Comparison of ENCODE assay signal across 8 cellular contexts in genomic region chrX:45771114-45771513, GRCh38.
DNase-seq lines count a peak whose midpoint lies in the region; ATAC-seq and TF ChIP-seq lines count a peak whose summit lies in the region.

No MANE protein-coding gene starts in this region.

- peaks cover 40% of the 10 kb centered on the region for H3K36me3 Mint-ChIP-seq in stimulated activated naive CD8-positive, alpha-beta T cell treated with anti-CD3 and anti-CD28 coated beads, Interleukin-15, Interleukin-2, amounts not matched to agents 100 ng/mL and 50 ng/mL, for 24 hours (ENCODE audit: low read depth)
- H3K36me3 Mint-ChIP-seq in activated naive CD8-positive, alpha-beta T cell treated with anti-CD3 and anti-CD28 coated beads, Interleukin-2, amount 50 U/mL, for 24 hours (ENCODE audit: low read depth): peaks cover 40% of the 10 kb centered on the region

- H3K4me1 Mint-ChIP-seq in stimulated activated naive CD8-positive, alpha-beta T cell treated with anti-CD3 and anti-CD28 coated beads, Interleukin-15, Interleukin-2, amounts not matched to agents 100 ng/mL and 50 ng/mL, for 24 hours (ENCODE audit: low read depth): peaks cover 64% of the 10 kb centered on the region
- peaks cover 57% of the 10 kb centered on the region for H3K4me1 Mint-ChIP-seq in activated naive CD8-positive, alpha-beta T cell treated with anti-CD3 and anti-CD28 coated beads, Interleukin-2, amount 50 U/mL, for 24 hours

- H3K36me3 ChIP-seq in kidney epithelial cell (ENCODE audit: control insufficient read depth, insufficient read depth, low read length): no peaks in the 10 kb centered on the region
- no peaks in the 10 kb centered on the region for H3K36me3 ChIP-seq in upper lobe of left lung

- H3K4me3 Mint-ChIP-seq in stimulated activated naive CD8-positive, alpha-beta T cell treated with anti-CD3 and anti-CD28 coated beads, Interleukin-15, Interleukin-2, amounts not matched to agents 100 ng/mL and 50 ng/mL, for 24 hours: peak overlapping the region; percentile 94
- peak overlapping the region; percentile 83 for H3K4me3 Mint-ChIP-seq in activated naive CD8-positive, alpha-beta T cell treated with anti-CD3 and anti-CD28 coated beads, Interleukin-2, amount 50 U/mL, for 24 hours

- peaks cover 7 to 10% (median 9%) of the 10 kb centered on the region in 4 donors for H3K4me1 ChIP-seq in upper lobe of left lung

- TF ChIP-seq POLR2A in upper lobe of left lung (IDR thresholded peaks at IDR 0.05): peak in 1 of 4 donors; percentile 38

- no peak for DNase-seq in stimulated activated naive CD8-positive, alpha-beta T cell treated with anti-CD3 and anti-CD28 coated beads, Interleukin-15, Interleukin-2, amounts not matched to agents 100 U/mL and 50 U/mL, for 24 hours
- DNase-seq in activated naive CD8-positive, alpha-beta T cell treated with anti-CD3 and anti-CD28 coated beads, Interleukin-2, amount 50 U/mL, for 24 hours: no peak
- peak; percentile 72 for DNase-seq in kidney epithelial cell (ENCODE audit: low read depth)
- peak in 1 of 2 donors; percentile 50 for DNase-seq in upper lobe of left lung
- no peak for DNase-seq in GM19238 (ENCODE audit: insufficient read length, low spot score)
- DNase-seq in GM10266 (ENCODE audit: extremely low spot score): no peak
- DNase-seq in mucosa of gallbladder (ENCODE audit: low spot score): no peak

- no peaks in the 10 kb centered on the region for H3K9me3 Mint-ChIP-seq in stimulated activated naive CD8-positive, alpha-beta T cell treated with anti-CD3 and anti-CD28 coated beads, Interleukin-15, Interleukin-2, amounts not matched to agents 100 ng/mL and 50 ng/mL, for 24 hours
- H3K9me3 Mint-ChIP-seq in activated naive CD8-positive, alpha-beta T cell treated with anti-CD3 and anti-CD28 coated beads, Interleukin-2, amount 50 U/mL, for 24 hours: no peaks in the 10 kb centered on the region

- no peaks in the 10 kb centered on the region for H3K27me3 Mint-ChIP-seq in stimulated activated naive CD8-positive, alpha-beta T cell treated with anti-CD3 and anti-CD28 coated beads, Interleukin-15, Interleukin-2, amounts not matched to agents 100 ng/mL and 50 ng/mL, for 24 hours
- no peaks in the 10 kb centered on the region for H3K27me3 Mint-ChIP-seq in activated naive CD8-positive, alpha-beta T cell treated with anti-CD3 and anti-CD28 coated beads, Interleukin-2, amount 50 U/mL, for 24 hours

- peak overlapping the region; percentile 84 to 85 (median 85) for H3K27ac ChIP-seq in upper lobe of left lung

- H3K27me3 ChIP-seq in kidney epithelial cell (ENCODE audit: control insufficient read depth, insufficient read depth, low read length): no peaks in the 10 kb centered on the region
- no peaks in the 10 kb centered on the region for H3K27me3 ChIP-seq in upper lobe of left lung

- WGBS in upper lobe of left lung, 2 donors: 11 to 19% methylated on average over 6 of the region's 6 CpGs

- peak overlapping the region; percentile 52 for H3K4me3 ChIP-seq in kidney epithelial cell (ENCODE audit: low read depth, low read length)
- H3K4me3 ChIP-seq in upper lobe of left lung: peak overlapping the region in 3 of 4 donors; percentile 31 to 54 (median 49)

- ATAC-seq in stimulated activated naive CD8-positive, alpha-beta T cell treated with anti-CD3 and anti-CD28 coated beads, Interleukin-15, Interleukin-2, amounts not matched to agents 100 U/mL and 50 U/mL, for 24 hours: no peak
- ATAC-seq in activated naive CD8-positive, alpha-beta T cell treated with anti-CD3 and anti-CD28 coated beads, Interleukin-2, amount 50 U/mL, for 24 hours: no peak
- ATAC-seq in upper lobe of left lung (ENCODE audit: low FRiP score in 2 of 2): peak; percentile 29 to 70

- TF ChIP-seq EP300 in upper lobe of left lung (IDR thresholded peaks at IDR 0.05): no peak

- no peak for TF ChIP-seq CTCF in kidney epithelial cell (IDR thresholded peaks at IDR 0.05; ENCODE audit: insufficient read depth, low read length, poor library complexity, severe bottlenecking)
- no peak for TF ChIP-seq CTCF in upper lobe of left lung (IDR thresholded peaks at IDR 0.05)
- TF ChIP-seq CTCF in GM10266 (IDR thresholded peaks at IDR 0.05; ENCODE audit: control insufficient read depth, insufficient read depth, low read depth, missing control alignments): no peak

- H3K27ac Mint-ChIP-seq in stimulated activated naive CD8-positive, alpha-beta T cell treated with anti-CD3 and anti-CD28 coated beads, Interleukin-15, Interleukin-2, amounts not matched to agents 100 ng/mL and 50 ng/mL, for 24 hours: peak overlapping the region; percentile 95
- H3K27ac Mint-ChIP-seq in activated naive CD8-positive, alpha-beta T cell treated with anti-CD3 and anti-CD28 coated beads, Interleukin-2, amount 50 U/mL, for 24 hours: peak overlapping the region; percentile 88

- no peaks in the 10 kb centered on the region for H3K9me3 ChIP-seq in upper lobe of left lung

Comparison
In these comparisons a context has a peak if more than half of its experiments do, and no peak if none do; other contexts are left out.
1. ATAC-seq: peak in upper lobe of left lung (2 of 2); none in stimulated activated naive CD8-positive, alpha-beta T cell treated with anti-CD3 and anti-CD28 coated beads, Interleukin-15, Interleukin-2, amounts not matched to agents 100 U/mL and 50 U/mL, for 24 hours (single experiment) and activated naive CD8-positive, alpha-beta T cell treated with anti-CD3 and anti-CD28 coated beads, Interleukin-2, amount 50 U/mL, for 24 hours (single experiment).